In the genomic region with DNA sequence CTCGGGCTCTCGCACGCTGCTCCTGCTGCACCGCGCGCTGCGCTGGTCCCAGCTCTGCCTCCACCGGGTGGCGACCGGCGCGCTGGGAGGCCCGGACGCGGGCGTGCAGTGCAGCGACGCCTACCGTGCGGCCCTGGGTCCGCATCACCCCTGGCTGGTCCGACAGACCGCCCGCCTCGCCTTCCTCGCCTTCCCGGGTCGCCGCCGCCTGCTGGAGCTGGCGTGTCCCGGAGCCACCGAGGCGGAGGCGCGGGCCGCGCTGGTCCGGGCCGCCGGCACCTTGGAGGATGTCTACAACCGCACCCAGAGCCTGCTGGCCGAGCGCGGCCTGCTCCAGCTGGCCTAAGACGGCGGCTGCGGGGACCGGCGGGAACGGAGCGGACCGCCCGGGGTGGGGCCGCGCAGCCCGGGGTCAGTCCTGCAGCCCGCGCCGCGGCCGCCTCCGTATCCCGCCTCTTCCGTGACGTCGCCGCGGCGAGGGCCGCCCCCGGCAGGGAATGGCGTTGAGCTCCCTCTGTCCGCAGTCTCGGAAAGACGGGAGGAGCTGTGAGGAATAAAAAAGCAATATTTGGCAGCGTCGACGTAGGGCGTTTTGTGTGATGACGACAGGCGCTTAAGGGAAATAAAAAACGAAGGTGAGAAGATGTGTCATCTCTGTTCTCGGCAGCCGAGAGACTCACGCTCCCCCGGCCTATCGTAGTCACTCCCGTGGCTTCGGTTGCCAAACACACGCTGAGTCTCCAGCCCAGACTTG, we compare ENCODE assay signal across 8 cellular contexts. TPM values are rescaled to one million over a fixed set of nuclear protein-coding genes. Genes with fewer than 3 reads are reported as not detected.
DNase-seq lines count a peak whose midpoint lies in the region; ATAC-seq and TF ChIP-seq lines count a peak whose summit lies in the region.

No MANE protein-coding gene starts in this region.

- peaks cover 29 to 32% of the 10 kb centered on the region in 2 donors for H3K27me3 Mint-ChIP-seq in CD8-positive, alpha-beta memory T cell

- peak overlapping the region; percentile 72 for H3K9ac ChIP-seq in OCI-LY1 (ENCODE audit: low read length)
- H3K9ac ChIP-seq in mucosa of stomach (ENCODE audit: low read length), result peak overlapping the region; percentile 84

- no peaks in the 10 kb centered on the region for H3K36me3 ChIP-seq in CD8-positive, alpha-beta memory T cell (ENCODE audit: insufficient read depth, low read length)
- H3K36me3 ChIP-seq in OCI-LY1 (ENCODE audit: insufficient read depth, low read length) (no peaks in the 10 kb centered on the region), mucosa of stomach (ENCODE audit: control insufficient read depth, insufficient read depth, low read length) (no peaks in the 10 kb centered on the region)

- H3K4me2 ChIP-seq in OCI-LY1 (ENCODE audit: low read length), result peak overlapping the region; percentile 100

- H3K36me3 Mint-ChIP-seq in CD8-positive, alpha-beta memory T cell, result peaks cover 0 to 2% (median 0%) of the 10 kb centered on the region in 3 donors

- peak; percentile 84 for ATAC-seq in GM19395 (IDR thresholded peaks at IDR 0.05; ENCODE audit: unreplicated experiment)

- H3K4me1 Mint-ChIP-seq in CD8-positive, alpha-beta memory T cell, result peaks cover 18 to 38% (median 26%) of the 10 kb centered on the region in 3 donors

- POLR2A ChIA-PET in CD8-positive, alpha-beta memory T cell (lab: Charles Lee), result interaction anchor here (0.7 to 2.3 kb wide), 11 partner anchors 14 to 109 kb away, joined by 3 to 24 read pairs (median 4); a partner anchor contains a TSS

- H3F3A ChIP-seq in OCI-LY1 (ENCODE audit: insufficient read depth, low read length), result no peaks in the 10 kb centered on the region

- no peaks in the 10 kb centered on the region for H4K20me1 ChIP-seq in OCI-LY1 (ENCODE audit: insufficient read depth, low read length)

- peak overlapping the region; percentile 82 to 95 (median 89) for H3K4me3 Mint-ChIP-seq in CD8-positive, alpha-beta memory T cell

- peaks cover 9% of the 10 kb centered on the region for H3K27me3 ChIP-seq in CD8-positive, alpha-beta memory T cell (ENCODE audit: insufficient read depth, low read length, poor library complexity, severe bottlenecking)
- H3K27me3 ChIP-seq in OCI-LY1 (ENCODE audit: insufficient read depth, low read length), result peaks cover 5% of the 10 kb centered on the region; the same call in 1 of the 2 replicates
- no peaks in the 10 kb centered on the region for H3K27me3 ChIP-seq in mucosa of stomach (ENCODE audit: control insufficient read depth, insufficient read depth, low read length)

- H3K9me2 ChIP-seq in OCI-LY1 (ENCODE audit: low read depth, low read length), result no peaks in the 10 kb centered on the region

- peak overlapping the region; percentile 70 to 95 (median 89) for H3K27ac Mint-ChIP-seq in CD8-positive, alpha-beta memory T cell

- peaks cover 0 to 2% (median 0%) of the 10 kb centered on the region in 5 donors for H3K9me3 Mint-ChIP-seq in CD8-positive, alpha-beta memory T cell

- H3K79me2 ChIP-seq in OCI-LY1 (ENCODE audit: insufficient read depth, low read length), result no peaks in the 10 kb centered on the region

- H3K4me3 ChIP-seq in CD8-positive, alpha-beta memory T cell (ENCODE audit: low read length), result peak overlapping the region; percentile 42
- H3K4me3 ChIP-seq in OCI-LY1 (ENCODE audit: low read depth, low read length, poor library complexity, severe bottlenecking) (peak overlapping the region; percentile 68), epithelial cell of proximal tubule (ENCODE audit: low read depth, low read length) (peak overlapping the region; percentile 65), mucosa of stomach (ENCODE audit: low read length) (peak overlapping the region; percentile 77)

- H3K4me1 ChIP-seq in CD8-positive, alpha-beta memory T cell (ENCODE audit: insufficient read depth, low read length), result peaks cover 24% of the 10 kb centered on the region
- H3K4me1 ChIP-seq in OCI-LY1 (ENCODE audit: insufficient read depth, low read length, severe bottlenecking) (peaks cover 17% of the 10 kb centered on the region), mucosa of stomach (ENCODE audit: control insufficient read depth, insufficient read depth, low read length) (peaks cover 43% of the 10 kb centered on the region)

- no peak overlapping the region; the same call in 1 of the 2 replicates for H2AFZ ChIP-seq in OCI-LY1 (ENCODE audit: low read length)

- peak; percentile 67 to 86 (median 76) for DNase-seq in CD8-positive, alpha-beta memory T cell
- peak; percentile 88 for DNase-seq in HK-2 (ENCODE audit: unreplicated experiment)
- peak; percentile 55 for DNase-seq in activated T-cell treated with anti-CD3 and anti-CD28 coated beads for 4 hours
- DNase-seq in epithelial cell of proximal tubule (ENCODE audit: low read depth), result peak; percentile 32
- peak; percentile 44 to 59 for DNase-seq in stimulated activated CD8-positive, alpha-beta memory T cell treated with anti-CD3 and anti-CD28 coated beads, Interleukin-4, amount 100 ng/mL, for 4 hours (ENCODE audit: low read depth in 2 of 2, low spot score in 1 of 2)

- H3K27ac ChIP-seq in CD8-positive, alpha-beta memory T cell (ENCODE audit: low read depth, low read length), result peak overlapping the region; percentile 83
- no peak overlapping the region for H3K27ac ChIP-seq in OCI-LY1 (ENCODE audit: low read depth, low read length, poor library complexity, severe bottlenecking)

- no peaks in the 10 kb centered on the region for H3K9me3 ChIP-seq in CD8-positive, alpha-beta memory T cell (ENCODE audit: low read length)
- no peaks in the 10 kb centered on the region for H3K9me3 ChIP-seq in OCI-LY1 (ENCODE audit: low read length)
- no peaks in the 10 kb centered on the region for H3K9me3 ChIP-seq in mucosa of stomach (ENCODE audit: control insufficient read depth, low read length)

- CTCF ChIA-PET in CD8-positive, alpha-beta memory T cell (lab: Charles Lee), result interaction anchor here (0.5 to 4.5 kb wide), 48 partner anchors 8 to 484 kb away, joined by 3 to 52 read pairs (median 4); a partner anchor contains a TSS

- TF ChIP-seq CTCF in OCI-LY1 (IDR thresholded peaks at IDR 0.05; ENCODE audit: low read length), result peak; percentile 75
- peak; percentile 57 for TF ChIP-seq CTCF in epithelial cell of proximal tubule (conservative IDR thresholded peaks at IDR 0.05; ENCODE audit: low read depth, low read length)

RNA-seq across cellular contexts. Expression of a gene that starts 1.4 kb away (rescaled TPM):
- not detected for total RNA-seq in CD8-positive, alpha-beta memory T cell
- not detected for polyA plus RNA-seq in CD8-positive, alpha-beta memory T cell
- total RNA-seq in epithelial cell of proximal tubule, result not detected in 2 replicates

RNA-seq across cellular contexts. Expression of a gene that starts 4.0 kb away (rescaled TPM):
- total RNA-seq in CD8-positive, alpha-beta memory T cell, result not detected
- polyA plus RNA-seq in CD8-positive, alpha-beta memory T cell, result not detected
- not detected in 2 replicates for total RNA-seq in epithelial cell of proximal tubule

RNA-seq across cellular contexts. Expression of a gene that starts 5.8 kb away (rescaled TPM):
- 100 to 1,000 TPM; 198 to 207 TPM for total RNA-seq in CD8-positive, alpha-beta memory T cell
- 259 TPM for polyA plus RNA-seq in CD8-positive, alpha-beta memory T cell
- 264 and 337 TPM in 2 replicates for total RNA-seq in epithelial cell of proximal tubule

RNA-seq across cellular contexts. Expression of a gene that starts 16.8 kb away (rescaled TPM):
- 10 to 100 TPM; 10.1 to 12.0 TPM for total RNA-seq in CD8-positive, alpha-beta memory T cell
- polyA plus RNA-seq in CD8-positive, alpha-beta memory T cell, result 1.9 TPM
- 15.7 and 19.5 TPM in 2 replicates for total RNA-seq in epithelial cell of proximal tubule

Comparison
In these comparisons a context has a peak if more than half of its experiments do, and no peak if none do; other contexts are left out.
1. DNase-seq: peak in every context shown above with its lines; median percentile 88 in HK-2; 76 in CD8-positive, alpha-beta memory T cell; 55 in activated T-cell treated with anti-CD3 and anti-CD28 coated beads for 4 hours; 52 in stimulated activated CD8-positive, alpha-beta memory T cell treated with anti-CD3 and anti-CD28 coated beads, Interleukin-4, amount 100 ng/mL, for 4 hours; 32 in epithelial cell of proximal tubule.